Comparison of ENCODE assay signal across 9 cellular contexts in genomic region chr16:27408602-27409031, GRCh38. TPM values are rescaled to one million over a fixed set of nuclear protein-coding genes. Genes with fewer than 3 reads are reported as not detected.
DNase-seq lines count a peak whose midpoint lies in the region; ATAC-seq lines count a peak whose summit lies in the region.
"Had no signal": no experiment of that assay in that cellular context is flagged by ENCODE, and none has a peak within 500 bp of the region (broad histone marks: within the 10 kb centered on the region; RNA-seq: fewer than 3 reads in every experiment).

No MANE protein-coding gene starts in this region.

- no peaks in the 10 kb centered on the region for H3K27me3 ChIP-seq in right cardiac atrium (ENCODE audit: control insufficient read depth, insufficient read depth)

- intact Hi-C loops in right cardiac atrium (cut with DNase I) = no loop called here

- 78% methylated on average over 6 of the region's 6 CpGs for WGBS in right cardiac atrium

- H3K36me3 Mint-ChIP-seq in activated naive CD4-positive, alpha-beta T cell treated with anti-CD3 and anti-CD28 coated beads, Interleukin-2, amount 50 U/mL, for 72 hours = peaks cover 62 to 95% of the 10 kb centered on the region in 2 donors
- peaks cover 64 to 91% of the 10 kb centered on the region in 2 donors for H3K36me3 Mint-ChIP-seq in stimulated activated naive B cell treated with anti-CD40 and anti-IgM and Interleukin-4, amounts not matched to agents 10 μg/mL and 1 μg/mL and 100 μg/mL, for 72 hours

- no peak overlapping the region for H3K4me3 ChIP-seq in right cardiac atrium (ENCODE audit: low read length)

- H3K9me3 ChIP-seq in right cardiac atrium (ENCODE audit: control insufficient read depth, low read length) = no peaks in the 10 kb centered on the region

- peak; percentile 27 for ATAC-seq in HG02642 (IDR thresholded peaks at IDR 0.05; ENCODE audit: poor library complexity, unreplicated experiment)
- ATAC-seq in activated naive CD4-positive, alpha-beta T cell treated with anti-CD3 and anti-CD28 coated beads, Interleukin-2, amount 50 U/mL, for 72 hours = peak in 1 of 2 donors; percentile 23
- peak; percentile 28 to 32 for ATAC-seq in stimulated activated naive B cell treated with anti-CD40 and anti-IgM and Interleukin-4, amounts not matched to agents 10 μg/mL and 1 μg/mL and 100 μg/mL, for 72 hours (replicated peaks)
- no peak for ATAC-seq in right cardiac atrium
- ATAC-seq in GM19324 (IDR thresholded peaks at IDR 0.05; ENCODE audit: low FRiP score, unreplicated experiment) = no peak

- H3K4me3 Mint-ChIP-seq in stimulated activated naive B cell treated with anti-CD40 and anti-IgM and Interleukin-4, amounts not matched to agents 10 μg/mL and 1 μg/mL and 100 μg/mL, for 72 hours = peak overlapping the region; percentile 97 to 99

- peaks cover 60 to 84% of the 10 kb centered on the region in 2 donors for H3K4me1 Mint-ChIP-seq in stimulated activated naive B cell treated with anti-CD40 and anti-IgM and Interleukin-4, amounts not matched to agents 10 μg/mL and 1 μg/mL and 100 μg/mL, for 72 hours

- no peaks in the 10 kb centered on the region for H3K27me3 Mint-ChIP-seq in stimulated activated naive B cell treated with anti-CD40 and anti-IgM and Interleukin-4, amounts not matched to agents 10 μg/mL and 1 μg/mL and 100 μg/mL, for 72 hours

- no peak overlapping the region for H3K27ac ChIP-seq in right cardiac atrium (ENCODE audit: low read length)

- H3K9me3 Mint-ChIP-seq in activated naive CD4-positive, alpha-beta T cell treated with anti-CD3 and anti-CD28 coated beads, Interleukin-2, amount 50 U/mL, for 72 hours = peaks cover 4 to 17% of the 10 kb centered on the region in 2 donors
- H3K9me3 Mint-ChIP-seq in stimulated activated naive B cell treated with anti-CD40 and anti-IgM and Interleukin-4, amounts not matched to agents 10 μg/mL and 1 μg/mL and 100 μg/mL, for 72 hours = peaks cover 8% of the 10 kb centered on the region in 2 donors

- H3K27ac Mint-ChIP-seq in activated naive CD4-positive, alpha-beta T cell treated with anti-CD3 and anti-CD28 coated beads, Interleukin-2, amount 50 U/mL, for 72 hours = peak overlapping the region; percentile 97 to 100
- H3K27ac Mint-ChIP-seq in stimulated activated naive B cell treated with anti-CD40 and anti-IgM and Interleukin-4, amounts not matched to agents 10 μg/mL and 1 μg/mL and 100 μg/mL, for 72 hours = peak overlapping the region; percentile 96

- no peaks in the 10 kb centered on the region for H3K4me1 ChIP-seq in right cardiac atrium (ENCODE audit: control insufficient read depth, insufficient read depth, low read length)

- DNase-seq in activated CD8-positive, alpha-beta memory T cell treated with anti-CD3 and anti-CD28 coated beads for 24 hours = peak; percentile 67
- no peak for DNase-seq in activated CD8-positive, alpha-beta memory T cell treated with anti-CD3 and anti-CD28 coated beads, Interleukin-2, amount 50 U/mL, for 48 hours
- DNase-seq in activated naive CD4-positive, alpha-beta T cell treated with anti-CD3 and anti-CD28 coated beads, Interleukin-2, amount 50 U/mL, for 72 hours (ENCODE audit: low spot score in 2 of 2) = peak in 1 of 2 donors; percentile 77
- peak; percentile 58 for DNase-seq in stimulated activated naive B cell treated with anti-CD40 and anti-IgM and Interleukin-4, amounts not matched to agents 10 μg/mL and 1 μg/mL and 100 μg/mL, for 72 hours
- DNase-seq in right cardiac atrium = no peak
- no peak for DNase-seq in HuH-7 (ENCODE audit: low spot score)
- DNase-seq: NCI-H1417 treated with DMSO at 0.1 percent for 48 hours had no signal

RNA-seq across cellular contexts. Expression of gene IL21R, which starts 6.6 kb away (rescaled TPM):
- 100 to 1,000 TPM; 103 to 106 TPM for total RNA-seq in activated naive CD4-positive, alpha-beta T cell treated with anti-CD3 and anti-CD28 coated beads, Interleukin-2, amount 50 U/mL, for 72 hours
- total RNA-seq in right cardiac atrium = 1 to 10 TPM in 2 of 4 donors, under 1 TPM in 2; 0.65 to 1.4 (median 0.98) TPM
- 0.34 TPM for polyA plus RNA-seq in right cardiac atrium

Comparison
In these comparisons a context has a peak if more than half of its experiments do, and no peak if none do; other contexts are left out.
1. DNase-seq: peak in activated CD8-positive, alpha-beta memory T cell treated with anti-CD3 and anti-CD28 coated beads for 24 hours (single experiment) and stimulated activated naive B cell treated with anti-CD40 and anti-IgM and Interleukin-4, amounts not matched to agents 10 μg/mL and 1 μg/mL and 100 μg/mL, for 72 hours (single experiment); none in activated CD8-positive, alpha-beta memory T cell treated with anti-CD3 and anti-CD28 coated beads, Interleukin-2, amount 50 U/mL, for 48 hours (single experiment), right cardiac atrium (0 of 3) and HuH-7 (single experiment).
2. ATAC-seq: peak in HG02642 (single experiment) and stimulated activated naive B cell treated with anti-CD40 and anti-IgM and Interleukin-4, amounts not matched to agents 10 μg/mL and 1 μg/mL and 100 μg/mL, for 72 hours (2 of 2); none in right cardiac atrium (0 of 2) and GM19324 (single experiment).
3. RNA of gene IL21R, which starts 6.6 kb away (total RNA-seq): 103 to 106 TPM in activated naive CD4-positive, alpha-beta T cell treated with anti-CD3 and anti-CD28 coated beads, Interleukin-2, amount 50 U/mL, for 72 hours; 0.65 to 1.4 TPM in right cardiac atrium; every median in the first group is over 10 times any median in the second.